In genomic region chr2:201907128-201907886, GRCh38 we compare ENCODE assay signal across 20 cellular contexts.
DNase-seq lines count a peak whose midpoint lies in the region; ATAC-seq, FAIRE-seq and TF ChIP-seq lines count a peak whose summit lies in the region.
"Had no signal": no experiment of that assay in that cellular context is flagged by ENCODE, and none has a peak within 500 bp of the region (broad histone marks: within the 10 kb centered on the region; RNA-seq: fewer than 3 reads in every experiment).

No MANE protein-coding gene starts in this region.

- DNase-seq in CMK (ENCODE audit: low read depth) = peak; percentile 69
- no peak for DNase-seq in GM12878 (ENCODE audit: low read depth, low spot score)
- DNase-seq in right cardiac atrium = peak; percentile 29 to 75 (median 67)
- DNase-seq in activated effector memory CD4-positive, alpha-beta T cell treated with Interleukin-2 at 50 U/mL for 16 hours = no peak
- DNase-seq in activated naive CD4-positive, alpha-beta T cell treated with anti-CD3 and anti-CD28 coated beads for 36 hours = no peak
- DNase-seq in medulla oblongata (ENCODE audit: extremely low spot score) = no peak
- DNase-seq in activated naive CD4-positive, alpha-beta T cell (lab: John Stamatoyannopoulos, UW) = no peak
- DNase-seq: activated CD4-positive, CD25-positive, alpha-beta regulatory T cell treated with anti-CD3 and anti-CD28 coated beads, Interleukin-2, amount 50 U/mL, for 72 hours; CD4-positive, alpha-beta T cell; cerebellar nuclear complex; DND-41; effector CD8-positive, alpha-beta T cell; NCI-H2029 treated with DMSO at 0.1 percent for 48 hours; occipital lobe; SJCRH30; stimulated activated CD4-positive, alpha-beta T cell treated with anti-CD3 and anti-CD28 coated beads, Interleukin-2, amount 100 ng/mL, for 24 hours; stomach; T-helper 17 cell had no signal

- H4K20me1 ChIP-seq in GM12878 (ENCODE audit: control insufficient read depth, insufficient read depth) = no peaks in the 10 kb centered on the region

- 68% methylated on average over 10 of the region's 10 CpGs for WGBS in GM12878 (ENCODE audit: insufficient coverage, insufficient replicate concordance, low lambda C conversion rate, missing lambda C conversion rate)
- 35% methylated on average over 10 of the region's 10 CpGs for WGBS in right cardiac atrium

- H2AFZ ChIP-seq in GM12878 (ENCODE audit: control insufficient read depth, low read depth, low read length) = no peak overlapping the region

- no peak overlapping the region for H3K4me3 ChIP-seq in HUES6 (ENCODE audit: low read depth, low read length)
- no peak overlapping the region for H3K4me3 ChIP-seq in GM12878
- no peak overlapping the region for H3K4me3 ChIP-seq in right cardiac atrium (ENCODE audit: low read length)
- H3K4me3 ChIP-seq: SJCRH30, stomach had no signal

- H3K79me2 ChIP-seq in GM12878 (ENCODE audit: control insufficient read depth, insufficient read depth, low read length) = no peaks in the 10 kb centered on the region

- TF ChIP-seq EP300 in GM12878 (IDR thresholded peaks at IDR 0.05; ENCODE audit: borderline replicate concordance in 1 of 2, control insufficient read depth in 1 of 2, low read depth in 2 of 2, low read length in 2 of 2) = no peak

- H3K9ac ChIP-seq in HUES6 (ENCODE audit: low read length) = peak overlapping the region; percentile 16
- H3K9ac ChIP-seq in GM12878 (ENCODE audit: control insufficient read depth, insufficient read depth, low read length) = no peak overlapping the region

- H3K36me3 ChIP-seq in HUES6 (ENCODE audit: control insufficient read depth, insufficient read depth, low read length) (no peaks in the 10 kb centered on the region), GM12878 (ENCODE audit: control insufficient read depth in 2 of 2, insufficient read depth in 2 of 2, low read length in 1 of 2) (no peaks in the 10 kb centered on the region)
- H3K36me3 ChIP-seq: SJCRH30, stomach had no signal

- H3K27ac Mint-ChIP-seq in activated naive CD4-positive, alpha-beta T cell treated with anti-CD3 and anti-CD28 coated beads for 36 hours = no peak overlapping the region
- H3K27ac Mint-ChIP-seq: CD4-positive, alpha-beta T cell; T-helper 17 cell had no signal

- in situ Hi-C loops in GM12878 (cut with MboI) = loop anchor here (5.0 kb wide), 1 partner anchor 50 kb away; no protein-coding TSS in a partner anchor

- ATAC-seq in GM12878 = no peak
- peak; percentile 89 to 91 for ATAC-seq in right cardiac atrium
- ATAC-seq: T-helper 17 cell had no signal

- no peak overlapping the region for H3K27ac ChIP-seq in HUES6 (ENCODE audit: low read depth, low read length)
- H3K27ac ChIP-seq in GM12878 (ENCODE audit: control insufficient read depth, insufficient read depth) = no peak overlapping the region
- H3K27ac ChIP-seq in right cardiac atrium (ENCODE audit: low read length) = no peak overlapping the region
- H3K27ac ChIP-seq: SJCRH30, stomach had no signal

- RAD21 ChIA-PET in GM12878 (lab: Charles Lee; ENCODE audit: unreplicated experiment) = no interaction called here

- H3K4me2 ChIP-seq in GM12878 (ENCODE audit: control insufficient read depth, insufficient read depth) = no peak overlapping the region

- no peaks in the 10 kb centered on the region for H3K9me3 Mint-ChIP-seq in activated naive CD4-positive, alpha-beta T cell treated with anti-CD3 and anti-CD28 coated beads for 36 hours
- H3K9me3 Mint-ChIP-seq: CD4-positive, alpha-beta T cell had no signal

- SMC1A ChIA-PET in GM12878 (lab: Charles Lee; ENCODE audit: uncharacterized antibody, unreplicated experiment) = interaction anchor here (2.0 to 2.8 kb wide), 2 partner anchors 14 to 47 kb away, joined by 7 to 10 read pairs; no protein-coding TSS in a partner anchor

- H3K4me1 Mint-ChIP-seq in activated naive CD4-positive, alpha-beta T cell treated with anti-CD3 and anti-CD28 coated beads for 36 hours (ENCODE audit: low read depth) = peaks cover 12% of the 10 kb centered on the region

- CTCF ChIA-PET in GM12878 (lab: Yijun Ruan, JAX) = no interaction called here
- CTCF ChIA-PET in activated naive CD4-positive, alpha-beta T cell treated with anti-CD3 and anti-CD28 coated beads for 36 hours (lab: Charles Lee) = no interaction called here

- H3K27me3 Mint-ChIP-seq in activated naive CD4-positive, alpha-beta T cell treated with anti-CD3 and anti-CD28 coated beads for 36 hours (ENCODE audit: low read depth) = peaks cover 9% of the 10 kb centered on the region

- no peak for TF ChIP-seq CTCF in GM12878 (IDR thresholded peaks at IDR 0.05 in 2 of 3, conservative IDR thresholded peaks at IDR 0.05 in 1 of 3; ENCODE audit: control insufficient read depth in 2 of 3, extremely low read depth in 1 of 3, insufficient read depth in 1 of 3, low read depth in 3 of 3, low read length in 3 of 3)

- H3K4me1 ChIP-seq in HUES6 (ENCODE audit: control insufficient read depth, insufficient read depth, low read length) = peaks cover 55% of the 10 kb centered on the region
- H3K4me1 ChIP-seq in GM12878 (ENCODE audit: control insufficient read depth, insufficient read depth, low read length) = peaks cover 17% of the 10 kb centered on the region
- H3K4me1 ChIP-seq in right cardiac atrium (ENCODE audit: control insufficient read depth, insufficient read depth, low read length) = no peaks in the 10 kb centered on the region
- H3K4me1 ChIP-seq: SJCRH30 had no signal

- no peaks in the 10 kb centered on the region for H3K36me3 Mint-ChIP-seq in activated naive CD4-positive, alpha-beta T cell treated with anti-CD3 and anti-CD28 coated beads for 36 hours (ENCODE audit: low read depth)

- POLR2A ChIA-PET in GM12878 (lab: Charles Lee) = interaction anchor here (1.2 kb wide), 1 partner anchor 15 kb away, joined by 3 read pairs; no protein-coding TSS in a partner anchor

- TF ChIP-seq POLR2A in GM12878 (IDR thresholded peaks at IDR 0.05; ENCODE audit: low read depth, low read length) = no peak

- TF ChIP-seq RAD21 in GM12878 (IDR thresholded peaks at IDR 0.05; ENCODE audit: insufficient read depth, low read depth, low read length) = no peak

- no peak overlapping the region for H3K4me3 Mint-ChIP-seq in activated naive CD4-positive, alpha-beta T cell treated with anti-CD3 and anti-CD28 coated beads for 36 hours
- H3K4me3 Mint-ChIP-seq: CD4-positive, alpha-beta T cell; T-helper 17 cell had no signal

- intact Hi-C loops in GM12878 (cut with micrococcal nuclease; ENCODE audit: unreplicated experiment) (no loop called here), right cardiac atrium (cut with DNase I) (no loop called here)
- intact Hi-C loops in activated naive CD4-positive, alpha-beta T cell treated with anti-CD3 and anti-CD28 coated beads for 36 hours (cut with micrococcal nuclease) = no loop called here

- H3K9me3 ChIP-seq in HUES6 (ENCODE audit: control insufficient read depth, insufficient read depth, low read depth, low read length) (no peaks in the 10 kb centered on the region), GM12878 (replicated peaks; ENCODE audit: control insufficient read depth, insufficient read depth, low read length) (no peaks in the 10 kb centered on the region), right cardiac atrium (ENCODE audit: control insufficient read depth, low read length) (no peaks in the 10 kb centered on the region)
- H3K9me3 ChIP-seq: SJCRH30, stomach had no signal

- H3K27me3 ChIP-seq in HUES6 (ENCODE audit: control insufficient read depth, insufficient read depth, low read length) = no peaks in the 10 kb centered on the region
- no peaks in the 10 kb centered on the region for H3K27me3 ChIP-seq in GM12878 (replicated peaks in 1 of 2; ENCODE audit: control insufficient read depth in 2 of 2, insufficient read depth in 2 of 2, low read length in 1 of 2)
- peaks cover 3% of the 10 kb centered on the region for H3K27me3 ChIP-seq in right cardiac atrium (ENCODE audit: control insufficient read depth, insufficient read depth)
- H3K27me3 ChIP-seq: SJCRH30, stomach had no signal

- FAIRE-seq in GM12878 (lab: Jason Lieb, UNC) = peak; percentile 27
- FAIRE-seq: GM18507 had no signal

- BruUV-seq in GM12878 (replicated peaks; lab: Mats Ljungman, UMichigan) = no TSS peak

TF ChIP-seq in GM12878, 131 proteins besides CTCF, POLR2A, EP300 and RAD21:
- TF ChIP-seq ZNF24 (IDR thresholded peaks at IDR 0.05) = peak; percentile 78
- no peak for TF ChIP-seq DPF2 (IDR thresholded peaks at IDR 0.05)

Comparison
In these comparisons a context has a peak if more than half of its experiments do, and no peak if none do; other contexts are left out.
1. DNase-seq: peak in CMK (single experiment) and right cardiac atrium (3 of 3); none in GM12878 (single experiment), activated effector memory CD4-positive, alpha-beta T cell treated with Interleukin-2 at 50 U/mL for 16 hours (single experiment), activated naive CD4-positive, alpha-beta T cell treated with anti-CD3 and anti-CD28 coated beads for 36 hours (single experiment), medulla oblongata (single experiment) and activated naive CD4-positive, alpha-beta T cell (0 of 4).